13 cellular contexts compared by ENCODE assay signal in the genomic region with DNA sequence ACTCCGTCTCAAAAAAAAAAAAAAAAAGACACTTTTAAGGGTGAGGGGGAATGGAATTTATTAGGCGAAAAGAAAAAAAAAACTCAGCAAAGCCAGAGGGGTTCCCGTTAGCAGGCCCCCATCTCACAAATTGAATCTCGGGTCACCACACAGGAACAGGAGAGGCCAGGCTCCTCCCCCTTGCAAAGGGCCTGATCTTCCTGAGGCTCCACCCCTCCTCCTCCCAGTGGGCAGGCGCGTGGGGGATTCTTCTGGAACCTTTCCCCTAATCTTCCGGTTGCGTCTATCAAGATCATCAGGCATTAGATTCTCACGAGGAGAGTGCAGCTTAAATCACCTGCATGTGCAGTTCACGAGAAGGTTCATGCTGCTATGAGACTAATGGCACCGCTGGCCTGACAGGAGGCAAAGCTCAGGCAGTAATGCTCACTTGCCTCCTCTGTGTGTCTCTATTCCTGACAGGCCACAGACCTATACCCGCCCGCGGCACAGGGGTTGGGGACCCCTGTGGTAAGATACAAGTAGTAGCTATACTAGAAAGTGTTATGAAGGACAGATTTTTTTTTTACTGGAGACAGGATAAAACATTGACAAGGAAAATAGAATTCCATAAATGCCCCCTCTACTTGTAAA. TPM values are rescaled to one million over a fixed set of nuclear protein-coding genes. Genes with fewer than 3 reads are reported as not detected.
DNase-seq lines count a peak whose midpoint lies in the region; ATAC-seq and TF ChIP-seq lines count a peak whose summit lies in the region.
"Had no signal": no experiment of that assay in that cellular context is flagged by ENCODE, and none has a peak within 500 bp of the region (broad histone marks: within the 10 kb centered on the region; RNA-seq: fewer than 3 reads in every experiment).

No MANE protein-coding gene starts in this region.

- H3K36me3 ChIP-seq in GM23338 (ENCODE audit: insufficient read depth) (peaks cover 10% of the 10 kb centered on the region; the same call in 1 of the 2 replicates), endodermal cell (ENCODE audit: control insufficient read depth, insufficient read depth, low read length) (peaks cover 3% of the 10 kb centered on the region), trophoblast cell (ENCODE audit: control insufficient read depth in 1 of 2, insufficient read depth in 2 of 2, low read length in 2 of 2) (no peaks in the 10 kb centered on the region)

- no peak for TF ChIP-seq CTCF in GM23338 (conservative IDR thresholded peaks at IDR 0.05; ENCODE audit: low read depth in 2 of 2)
- no peak for TF ChIP-seq CTCF in VCaP (conservative IDR thresholded peaks at IDR 0.05)
- TF ChIP-seq CTCF in endodermal cell (conservative IDR thresholded peaks at IDR 0.05), result no peak

- peaks cover 3% of the 10 kb centered on the region; the same call in 1 of the 3 replicates for H3K4me1 Mint-ChIP-seq in GM23338
- peaks cover 17% of the 10 kb centered on the region for H3K4me1 Mint-ChIP-seq in endodermal cell
- H3K4me1 Mint-ChIP-seq: B cell had no signal

- H3K4me3 Mint-ChIP-seq in GM23338, result no peak overlapping the region
- no peak overlapping the region for H3K4me3 Mint-ChIP-seq in endodermal cell
- H3K4me3 Mint-ChIP-seq: B cell; CD8-positive, alpha-beta T cell; H9 had no signal

- H4K12ac ChIP-seq in trophoblast cell (ENCODE audit: low read depth, low read length), result no peak overlapping the region

- H2AK5ac ChIP-seq in trophoblast cell (ENCODE audit: low read length), result no peak overlapping the region

- peak; percentile 25; the same call in 1 of the 3 replicates for ATAC-seq in GM23338
- ATAC-seq in GM21717 (IDR thresholded peaks at IDR 0.05; ENCODE audit: unreplicated experiment), result no peak
- no peak for ATAC-seq in HG03565 (IDR thresholded peaks at IDR 0.05; ENCODE audit: unreplicated experiment)
- ATAC-seq: CD8-positive, alpha-beta T cell had no signal

- DNase-seq in GM23338 (ENCODE audit: low spot score), result peak; percentile 6
- DNase-seq in endodermal cell, result peak; percentile 44
- no peak for DNase-seq in trophoblast cell
- DNase-seq in DMS153 treated with DMSO at 0.1 percent for 48 hours (lab: John Stamatoyannopoulos, UW; ENCODE audit: unreplicated experiment), result no peak
- DNase-seq: Calu3; CD8-positive, alpha-beta T cell; DMS53; H9 had no signal

- H3K4me2 ChIP-seq in GM23338 (no peak overlapping the region), trophoblast cell (ENCODE audit: low read length) (no peak overlapping the region)
- H3K4me2 ChIP-seq: BLaER1 treated with 17β-estradiol and CSF1 and Interleukin-3, amounts not matched to agents 10 nM and 100 nM had no signal

- no peak overlapping the region for H3K27ac ChIP-seq in GM23338 (ENCODE audit: low read depth)
- peak overlapping the region; percentile 84 for H3K27ac ChIP-seq in VCaP
- no peak overlapping the region for H3K27ac ChIP-seq in endodermal cell (ENCODE audit: low read depth, low read length)
- no peak overlapping the region for H3K27ac ChIP-seq in trophoblast cell (ENCODE audit: low read depth, low read length)
- H3K27ac ChIP-seq: BLaER1 treated with 17β-estradiol and CSF1 and Interleukin-3, amounts not matched to agents 10 nM and 100 nM had no signal

- H3K4me3 ChIP-seq in GM23338, result no peak overlapping the region
- no peak overlapping the region for H3K4me3 ChIP-seq in endodermal cell (ENCODE audit: low read length)
- H3K4me3 ChIP-seq in trophoblast cell (ENCODE audit: low read depth, low read length), result no peak overlapping the region
- H3K4me3 ChIP-seq: BLaER1 treated with 17β-estradiol and CSF1 and Interleukin-3, amounts not matched to agents 10 nM and 100 nM had no signal

- H3F3A ChIP-seq in GM23338 (replicated peaks; ENCODE audit: low read depth), result no peaks in the 10 kb centered on the region

- H3K9ac ChIP-seq in endodermal cell (ENCODE audit: extremely low read depth, low read length, poor library complexity, severe bottlenecking), result no peak overlapping the region
- H3K9ac ChIP-seq in trophoblast cell (ENCODE audit: low read length), result no peak overlapping the region
- H3K9ac ChIP-seq: BLaER1 treated with 17β-estradiol and CSF1 and Interleukin-3, amounts not matched to agents 10 nM and 100 nM had no signal

- no peak overlapping the region for H3K4ac ChIP-seq in trophoblast cell (ENCODE audit: low read depth, low read length)

- H2BK5ac ChIP-seq in trophoblast cell (ENCODE audit: low read depth, low read length, poor library complexity), result no peak overlapping the region

- H3K36me3 Mint-ChIP-seq in GM23338 (ENCODE audit: low read depth) (peaks cover 43% of the 10 kb centered on the region), endodermal cell (ENCODE audit: low read depth) (peaks cover 32% of the 10 kb centered on the region)

- no peak overlapping the region for H4K91ac ChIP-seq in trophoblast cell (ENCODE audit: low read depth, low read length)

- H3K27me3 Mint-ChIP-seq in GM23338 (ENCODE audit: insufficient read depth, low read depth, poor library complexity) (peaks cover 2% of the 10 kb centered on the region), endodermal cell (ENCODE audit: insufficient read depth) (peaks cover 8% of the 10 kb centered on the region)
- H3K27me3 Mint-ChIP-seq: B cell had no signal

- H3K9me3 ChIP-seq in endodermal cell (ENCODE audit: control insufficient read depth, low read length), result no peaks in the 10 kb centered on the region
- no peaks in the 10 kb centered on the region for H3K9me3 ChIP-seq in trophoblast cell (ENCODE audit: insufficient read depth, low read depth, low read length)

- H3K14ac ChIP-seq in trophoblast cell (ENCODE audit: low read length), result no peak overlapping the region

- peaks cover 4% of the 10 kb centered on the region; the same call in 1 of the 3 replicates for H3K9me3 Mint-ChIP-seq in GM23338
- peaks cover 4% of the 10 kb centered on the region for H3K9me3 Mint-ChIP-seq in endodermal cell
- H3K9me3 Mint-ChIP-seq: CD8-positive, alpha-beta T cell had no signal

- H3K27ac Mint-ChIP-seq in GM23338 (no peak overlapping the region; the same call in 1 of the 2 replicates), endodermal cell (no peak overlapping the region)
- H3K27ac Mint-ChIP-seq: B cell; CD8-positive, alpha-beta T cell had no signal

- H3K23ac ChIP-seq in trophoblast cell (ENCODE audit: low read length), result no peak overlapping the region

- no peaks in the 10 kb centered on the region for H3K27me3 ChIP-seq in GM23338 (ENCODE audit: insufficient read depth)
- H3K27me3 ChIP-seq in endodermal cell (ENCODE audit: control insufficient read depth, insufficient read depth, low read length, poor library complexity, severe bottlenecking), result peaks cover 4% of the 10 kb centered on the region
- H3K27me3 ChIP-seq in trophoblast cell (ENCODE audit: insufficient read depth, low read length), result no peaks in the 10 kb centered on the region
- H3K27me3 ChIP-seq: BLaER1 treated with 17β-estradiol and CSF1 and Interleukin-3, amounts not matched to agents 10 nM and 100 nM had no signal

- no peak overlapping the region for H2BK12ac ChIP-seq in trophoblast cell (ENCODE audit: low read length)

- no peaks in the 10 kb centered on the region for H4K20me1 ChIP-seq in GM23338 (replicated peaks; ENCODE audit: insufficient read depth)
- H4K20me1 ChIP-seq: BLaER1 treated with 17β-estradiol and CSF1 and Interleukin-3, amounts not matched to agents 10 nM and 100 nM had no signal

- no peak overlapping the region for H2AFZ ChIP-seq in GM23338
- H2AFZ ChIP-seq in trophoblast cell (ENCODE audit: insufficient read depth, low read length, poor library complexity), result no peak overlapping the region

- H3K18ac ChIP-seq in trophoblast cell (ENCODE audit: low read length), result no peak overlapping the region

- peak overlapping the region; percentile 13 for H2BK120ac ChIP-seq in trophoblast cell (ENCODE audit: insufficient read depth, low read length, poor library complexity)

- no peaks in the 10 kb centered on the region; the same call in 1 of the 2 replicates for H3K9me2 ChIP-seq in GM23338 (ENCODE audit: insufficient read depth)

- H3K79me1 ChIP-seq in trophoblast cell (ENCODE audit: low read length), result no peaks in the 10 kb centered on the region

- H3K4me1 ChIP-seq in GM23338 (ENCODE audit: insufficient read depth) (no peaks in the 10 kb centered on the region), endodermal cell (ENCODE audit: control insufficient read depth, insufficient read depth, low read length) (no peaks in the 10 kb centered on the region), trophoblast cell (ENCODE audit: control insufficient read depth in 1 of 2, insufficient read depth in 2 of 2, low read length in 2 of 2) (no peaks in the 10 kb centered on the region)

- no peaks in the 10 kb centered on the region for H3K79me2 ChIP-seq in GM23338 (replicated peaks; ENCODE audit: insufficient read depth)
- H3K79me2 ChIP-seq in trophoblast cell (ENCODE audit: control insufficient read depth, insufficient read depth, low read length, poor library complexity), result no peaks in the 10 kb centered on the region

- WGBS in endodermal cell (ENCODE audit: insufficient coverage in 1 of 2, insufficient read length in 1 of 2), 2 experiments, result 92% methylated on average over 12 to 13 of the region's 14 CpGs
- WGBS in trophoblast cell (ENCODE audit: extremely low coverage, insufficient coverage, insufficient read length), result no CpG with 5 or more reads among the region's 14 CpGs

- H4K8ac ChIP-seq in trophoblast cell (ENCODE audit: low read depth, low read length), result no peak overlapping the region

TF ChIP-seq in GM23338, 12 proteins besides CTCF, POLR2A, EP300 and RAD21:
- TF ChIP-seq CREB1 (CRISPR knock-in tag; IDR thresholded peaks at IDR 0.05; ENCODE audit: low read depth), result no peak
- TF ChIP-seq NANOG (IDR thresholded peaks at IDR 0.05; ENCODE audit: borderline replicate concordance), result no peak
- TF ChIP-seq ZNF114 (CRISPR knock-in tag; IDR thresholded peaks at IDR 0.05), result no peak

RNA-seq across cellular contexts. Expression of a gene that starts 45.8 kb away (rescaled TPM):
- total RNA-seq in GM23338 (2014; rRNA removed; shearing (Covaris generic)), result 15.2 and 27.3 TPM in 2 replicates
- 8.1 and 9.4 TPM in 2 replicates for polyA plus RNA-seq in GM23338 (2016; fragmentation: Nextera tagmentation; extraction: Ambion mirVana)
- 1 to 10 TPM; 6.9 to 7.7 TPM for total RNA-seq in endodermal cell
- polyA plus RNA-seq in endodermal cell (2013, experiment 1 of 2), result 3.5 TPM
- 3.2 TPM for polyA plus RNA-seq in endodermal cell (2013, experiment 2 of 2)
- polyA plus RNA-seq in trophoblast cell (2013), result 9.3 and 9.5 TPM in 2 replicates

Comparison
In these comparisons a context has a peak if more than half of its experiments do, and no peak if none do; other contexts are left out.
1. DNase-seq: peak in GM23338 (single experiment) and endodermal cell (single experiment); none in trophoblast cell (0 of 2) and DMS153 treated with DMSO at 0.1 percent for 48 hours (single experiment).